Comparison of ENCODE assay signal across 24 cellular contexts in the genomic region with DNA sequence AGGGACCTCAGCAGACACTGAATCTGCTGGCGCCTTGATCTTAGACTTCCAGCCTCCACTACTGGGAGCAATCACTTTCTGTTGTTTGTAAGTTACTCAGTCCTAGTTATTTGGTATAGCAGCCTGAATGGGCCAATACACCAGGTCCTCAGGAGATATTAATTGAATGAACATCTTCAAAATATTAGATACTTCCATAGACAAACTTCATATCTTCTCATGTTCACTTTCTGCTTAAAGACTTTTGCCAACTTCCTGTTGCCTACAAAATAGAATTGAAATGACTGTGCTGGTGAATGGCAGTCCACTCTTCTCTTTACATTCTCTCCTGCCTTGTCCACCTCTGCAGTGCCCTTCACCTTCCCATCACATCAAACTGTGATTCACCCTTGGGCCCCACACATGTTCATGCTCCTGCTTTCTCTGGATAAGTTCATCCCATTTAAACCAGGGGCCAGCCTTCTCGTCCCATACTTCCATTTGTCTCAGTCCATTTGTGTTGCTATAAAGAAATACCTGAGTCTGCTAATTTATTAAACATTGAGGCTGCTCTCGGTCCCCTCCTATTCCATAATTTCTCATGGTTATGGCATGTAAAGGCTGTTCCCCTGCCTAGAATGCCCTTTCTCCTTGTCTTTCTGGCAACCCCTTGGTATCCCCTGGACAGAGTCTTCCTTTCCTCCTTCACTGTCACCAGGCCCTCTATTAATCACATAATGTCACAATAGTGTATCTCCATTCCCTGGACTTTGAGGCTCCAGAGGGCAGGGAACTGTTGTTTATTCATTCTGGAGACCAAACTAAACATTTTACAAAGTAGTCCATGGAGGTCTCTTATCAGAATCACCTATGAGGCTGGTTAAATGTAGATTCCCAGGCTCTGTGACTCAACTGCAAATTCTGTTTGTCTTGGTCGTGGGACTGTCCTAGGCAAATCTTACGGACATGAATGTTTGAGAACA.
DNase-seq lines count a peak whose midpoint lies in the region; ATAC-seq and TF ChIP-seq lines count a peak whose summit lies in the region.
"Had no signal": no experiment of that assay in that cellular context is flagged by ENCODE, and none has a peak within 500 bp of the region (broad histone marks: within the 10 kb centered on the region; RNA-seq: fewer than 3 reads in every experiment).

No MANE protein-coding gene starts in this region.

- intact Hi-C loops in PC-3 (cut with micrococcal nuclease) (no loop called here), thyroid gland (cut with DNase I) (no loop called here)

- peak overlapping the region; percentile 62 for H3K9ac ChIP-seq in PC-3 (ENCODE audit: low read length)
- H3K9ac ChIP-seq in SK-N-SH: no peak overlapping the region

- POLR2A ChIA-PET in PC-3 (lab: Charles Lee; ENCODE audit: unreplicated experiment): no interaction called here
- POLR2A ChIA-PET in SK-N-SH (lab: Yijun Ruan, JAX): no interaction called here

- H3K4me3 ChIP-seq in PC-3 (ENCODE audit: low read length) (no peak overlapping the region), lung (no peak overlapping the region), thyroid gland (replicated peaks in 1 of 3) (no peak overlapping the region), SK-N-SH (ENCODE audit: low read depth in 2 of 2, low read length in 1 of 2) (no peak overlapping the region)
- H3K4me3 ChIP-seq: skin epidermis had no signal

- 67 to 80% methylated on average over 5 of the region's 5 CpGs for WGBS in lung, 2 donors
- WGBS in thyroid gland, 2 donors: 83 to 84% methylated on average over 5 of the region's 5 CpGs
- 79% methylated on average over 5 of the region's 5 CpGs for WGBS in SK-N-SH (ENCODE audit: low lambda C conversion rate)

- H3K4me2 ChIP-seq in PC-3 (ENCODE audit: low read length) (peak overlapping the region; percentile 68; the same call in 1 of the 2 replicates), SK-N-SH (no peak overlapping the region)

- H3K9me3 ChIP-seq in PC-3 (ENCODE audit: low read length) (no peaks in the 10 kb centered on the region), lung (ENCODE audit: control insufficient read depth in 2 of 2, insufficient read depth in 1 of 2, low read length in 1 of 2) (no peaks in the 10 kb centered on the region), thyroid gland (no peaks in the 10 kb centered on the region), SK-N-SH (no peaks in the 10 kb centered on the region)

- no TSS peak for BruUV-seq in PC-3 (replicated peaks; lab: Mats Ljungman, UMichigan)

- ATAC-seq in PC-3 (no peak), lung (ENCODE audit: insufficient read depth, low FRiP score) (no peak), GM21515 (IDR thresholded peaks at IDR 0.05; ENCODE audit: unreplicated experiment) (no peak)
- ATAC-seq: activated naive CD4-positive, alpha-beta T cell treated with anti-CD3 and anti-CD28 coated beads, Interleukin-2, amount 50 U/mL, for 72 hours; activated T-helper 17 cell treated with anti-CD3 and anti-CD28 coated beads, Interleukin-2, amount 50 U/mL, for 72 hours had no signal

- peak overlapping the region; percentile 95 for H3K27ac ChIP-seq in PC-3 (ENCODE audit: low read length)
- H3K27ac ChIP-seq in caudate nucleus (ENCODE audit: low read depth, low read length): peak overlapping the region; percentile 18
- peak overlapping the region; percentile 43 to 85 for H3K27ac ChIP-seq in lung (ENCODE audit: low read depth in 1 of 2, low read length in 1 of 2)
- H3K27ac ChIP-seq in thyroid gland: peak overlapping the region; percentile 77 to 91 (median 80)
- peak overlapping the region in 1 of 2 experiments; percentile 24; a peak in 1 of 4 replicates for H3K27ac ChIP-seq in SK-N-SH (ENCODE audit: low read depth in 2 of 2, low read length in 1 of 2)
- H3K27ac ChIP-seq: HL-60 had no signal

- TF ChIP-seq CTCF in PC-3 (conservative IDR thresholded peaks at IDR 0.05; ENCODE audit: low read depth, low read length): no peak
- TF ChIP-seq CTCF in lung (IDR thresholded peaks at IDR 0.05; ENCODE audit: control extremely low read depth, extremely low read depth): no peak
- no peak for TF ChIP-seq CTCF in thyroid gland (IDR thresholded peaks at IDR 0.05)
- no peak for TF ChIP-seq CTCF in SK-N-SH (IDR thresholded peaks at IDR 0.05)

- no peak overlapping the region for H2AFZ ChIP-seq in PC-3 (ENCODE audit: low read length)
- H2AFZ ChIP-seq in SK-N-SH (ENCODE audit: low read depth): no peak overlapping the region

- H3K4me1 ChIP-seq in PC-3 (ENCODE audit: insufficient read depth, low read length) (peaks cover 28% of the 10 kb centered on the region), lung (ENCODE audit: control insufficient read depth in 2 of 2, insufficient read depth in 2 of 2, low read length in 2 of 2) (peaks cover 0 to 8% of the 10 kb centered on the region in 2 donors), thyroid gland (peaks cover 7 to 18% of the 10 kb centered on the region in 2 donors), SK-N-SH (ENCODE audit: control insufficient read depth in 1 of 2, insufficient read depth in 2 of 2, low read depth in 1 of 2, low read length in 1 of 2) (peaks cover 8 to 38% of the 10 kb centered on the region in 2 experiments)

- H3K9me2 ChIP-seq in PC-3 (replicated peaks; ENCODE audit: low read length): no peaks in the 10 kb centered on the region
- H3K9me2 ChIP-seq in SK-N-SH: no peaks in the 10 kb centered on the region

- H3K79me2 ChIP-seq in PC-3 (ENCODE audit: low read length): no peaks in the 10 kb centered on the region
- no peaks in the 10 kb centered on the region for H3K79me2 ChIP-seq in SK-N-SH (ENCODE audit: insufficient read depth)

- H4K20me1 ChIP-seq in PC-3 (ENCODE audit: low read length) (no peaks in the 10 kb centered on the region), SK-N-SH (ENCODE audit: insufficient read depth) (no peaks in the 10 kb centered on the region)

- no peak for DNase-seq in PC-3
- no peak for DNase-seq in caudate nucleus (lab: John Stamatoyannopoulos, UW)
- no peak for DNase-seq in lung (ENCODE audit: low spot score)
- DNase-seq in thyroid gland: no peak
- DNase-seq in SK-N-SH: no peak
- DNase-seq in T-helper 9 cell: no peak
- DNase-seq: activated B cell treated with CpG ODN at 0.5 μM for 24 hours; activated CD4-positive, alpha-beta T cell treated with anti-CD3 and anti-CD28 coated beads, Interleukin-2, amount 50 U/mL, for 4 hours; activated CD8-positive, alpha-beta memory T cell treated with anti-CD3 and anti-CD28 coated beads, Interleukin-2, amount 50 U/mL, for 4 hours; anterior cingulate cortex; CD4-positive, alpha-beta T cell; DMS 273 treated with DMSO at 0.1 percent for 48 hours; effector CD4-positive, alpha-beta T cell; foreskin fibroblast; NCI-H1105 treated with DMSO at 0.1 percent for 48 hours; NCI-H2029; NCI-H226; stimulated activated CD4-positive, alpha-beta T cell treated with anti-CD3 and anti-CD28 coated beads, Interleukin-2, amount 100 ng/mL, for 24 hours; substantia nigra had no signal

- H3K27me3 ChIP-seq in PC-3 (ENCODE audit: low read length): no peaks in the 10 kb centered on the region
- no peaks in the 10 kb centered on the region for H3K27me3 ChIP-seq in lung (ENCODE audit: control insufficient read depth, insufficient read depth)
- no peaks in the 10 kb centered on the region for H3K27me3 ChIP-seq in thyroid gland
- no peaks in the 10 kb centered on the region; the same call in 1 of the 2 replicates for H3K27me3 ChIP-seq in SK-N-SH (ENCODE audit: insufficient read depth)

- no peaks in the 10 kb centered on the region for H3F3A ChIP-seq in PC-3 (ENCODE audit: low read length, unreplicated experiment)
- no peaks in the 10 kb centered on the region for H3F3A ChIP-seq in SK-N-SH (replicated peaks; ENCODE audit: insufficient read depth)

- no peak for TF ChIP-seq POLR2A in thyroid gland (IDR thresholded peaks at IDR 0.05)

- no peak for TF ChIP-seq RAD21 in SK-N-SH (IDR thresholded peaks at IDR 0.05; ENCODE audit: low read length)

- no peak for TF ChIP-seq EP300 in SK-N-SH (IDR thresholded peaks at IDR 0.05; ENCODE audit: borderline replicate concordance in 1 of 2, low read depth in 1 of 2, low read length in 1 of 2)

- CTCF ChIA-PET in PC-3 (lab: Charles Lee): no interaction called here
- CTCF ChIA-PET in SK-N-SH (lab: Yijun Ruan, JAX): no interaction called here

- no peaks in the 10 kb centered on the region for H3K36me3 ChIP-seq in PC-3 (ENCODE audit: low read depth, low read length)
- no peaks in the 10 kb centered on the region for H3K36me3 ChIP-seq in lung (ENCODE audit: control insufficient read depth in 2 of 2, insufficient read depth in 2 of 2, low read length in 2 of 2)
- H3K36me3 ChIP-seq in thyroid gland: no peaks in the 10 kb centered on the region
- no peaks in the 10 kb centered on the region for H3K36me3 ChIP-seq in SK-N-SH (replicated peaks in 1 of 2; ENCODE audit: control insufficient read depth in 1 of 2, insufficient read depth in 2 of 2, low read length in 1 of 2)

TF ChIP-seq in SK-N-SH, 30 proteins besides CTCF, POLR2A, EP300 and RAD21 (continues in another document):
- TF ChIP-seq, protein P1, sequence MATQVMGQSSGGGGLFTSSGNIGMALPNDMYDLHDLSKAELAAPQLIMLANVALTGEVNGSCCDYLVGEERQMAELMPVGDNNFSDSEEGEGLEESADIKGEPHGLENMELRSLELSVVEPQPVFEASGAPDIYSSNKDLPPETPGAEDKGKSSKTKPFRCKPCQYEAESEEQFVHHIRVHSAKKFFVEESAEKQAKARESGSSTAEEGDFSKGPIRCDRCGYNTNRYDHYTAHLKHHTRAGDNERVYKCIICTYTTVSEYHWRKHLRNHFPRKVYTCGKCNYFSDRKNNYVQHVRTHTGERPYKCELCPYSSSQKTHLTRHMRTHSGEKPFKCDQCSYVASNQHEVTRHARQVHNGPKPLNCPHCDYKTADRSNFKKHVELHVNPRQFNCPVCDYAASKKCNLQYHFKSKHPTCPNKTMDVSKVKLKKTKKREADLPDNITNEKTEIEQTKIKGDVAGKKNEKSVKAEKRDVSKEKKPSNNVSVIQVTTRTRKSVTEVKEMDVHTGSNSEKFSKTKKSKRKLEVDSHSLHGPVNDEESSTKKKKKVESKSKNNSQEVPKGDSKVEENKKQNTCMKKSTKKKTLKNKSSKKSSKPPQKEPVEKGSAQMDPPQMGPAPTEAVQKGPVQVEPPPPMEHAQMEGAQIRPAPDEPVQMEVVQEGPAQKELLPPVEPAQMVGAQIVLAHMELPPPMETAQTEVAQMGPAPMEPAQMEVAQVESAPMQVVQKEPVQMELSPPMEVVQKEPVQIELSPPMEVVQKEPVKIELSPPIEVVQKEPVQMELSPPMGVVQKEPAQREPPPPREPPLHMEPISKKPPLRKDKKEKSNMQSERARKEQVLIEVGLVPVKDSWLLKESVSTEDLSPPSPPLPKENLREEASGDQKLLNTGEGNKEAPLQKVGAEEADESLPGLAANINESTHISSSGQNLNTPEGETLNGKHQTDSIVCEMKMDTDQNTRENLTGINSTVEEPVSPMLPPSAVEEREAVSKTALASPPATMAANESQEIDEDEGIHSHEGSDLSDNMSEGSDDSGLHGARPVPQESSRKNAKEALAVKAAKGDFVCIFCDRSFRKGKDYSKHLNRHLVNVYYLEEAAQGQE (IDR thresholded peaks at IDR 0.05; ENCODE audit: low read depth, low read length): no peak
